ENCODE assay signal across 31 cellular contexts in the genomic region with DNA sequence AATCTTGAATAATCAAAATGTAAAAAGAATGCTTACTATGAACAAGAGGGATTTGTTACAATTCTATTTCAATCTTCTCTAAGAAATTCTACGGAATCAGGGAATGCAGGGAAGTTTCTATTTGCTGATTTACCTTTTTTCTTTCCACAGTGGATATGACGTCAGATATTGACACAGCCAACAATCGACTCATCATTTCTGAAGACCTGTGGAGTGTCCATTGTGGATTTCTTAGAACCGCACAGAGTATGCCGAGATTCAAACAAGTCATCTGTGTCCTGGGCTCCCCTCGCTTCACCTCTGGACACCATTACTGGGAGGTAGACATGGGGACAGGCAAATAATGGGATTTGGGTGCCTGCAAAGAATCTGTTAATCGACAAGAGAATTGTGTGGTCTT. TPM values are rescaled to one million over a fixed set of nuclear protein-coding genes. Genes with fewer than 3 reads are reported as not detected.
"Had no signal": no experiment of that assay in that cellular context is flagged by ENCODE, and none has a peak within 500 bp of the region (broad histone marks: within the 10 kb centered on the region; RNA-seq: fewer than 3 reads in every experiment).

No MANE protein-coding gene starts in this region.

- H3K9me3 ChIP-seq: Peyer's patch, SJSA1, SK-N-SH had no signal

- DNase-seq: activated CD4-positive, alpha-beta T cell treated with anti-CD3 and anti-CD28 coated beads, Interleukin-2, amount 10 ng/mL, durations not matched to agents 24 days and 14 days; activated CD4-positive, alpha-beta T cell treated with anti-CD3 and anti-CD28 coated beads, Interleukin-2, amount 50 U/mL, for 48 hours; activated CD8-positive, alpha-beta T cell treated with anti-CD3 and anti-CD28 coated beads, Interleukin-2, amount 10 ng/mL, durations not matched to agents 7 days and 5 days; activated gamma-delta T cell treated with Interleukin-2 at 50 U/mL for 16 hours; activated naive CD4-positive, alpha-beta T cell treated with anti-CD3 and anti-CD28 coated beads for 36 hours; activated T-cell treated with anti-CD3 and anti-CD28 coated beads, Interleukin-2, amount 50 U/mL, for 24 hours; anterior cingulate cortex; central memory CD4-positive, alpha-beta T cell; NCI-H1092 treated with DMSO at 0.1 percent for 48 hours; NCI-H1417; NCI-H1694 treated with DMSO at 0.1 percent for 48 hours; NCI-H2029; NCI-H345; NCI-H524 treated with DMSO at 0.1 percent for 48 hours; NCI-H774; PC-3; Peyer's patch; RPMI8226; SHP77 treated with DMSO at 0.1 percent for 48 hours; SK-N-SH had no signal

- H3K4me3 Mint-ChIP-seq: activated CD4-positive, alpha-beta T cell treated with anti-CD3 and anti-CD28 coated beads, Interleukin-2, amount 10 ng/mL, durations not matched to agents 24 days and 14 days; activated CD8-positive, alpha-beta T cell treated with anti-CD3 and anti-CD28 coated beads, Interleukin-2, amount 10 ng/mL, durations not matched to agents 7 days and 5 days; activated naive CD4-positive, alpha-beta T cell treated with anti-CD3 and anti-CD28 coated beads for 36 hours; activated T-cell treated with anti-CD3 and anti-CD28 coated beads, Interleukin-2, amount 50 U/mL, for 24 hours; activated T-helper 1 cell treated with anti-CD3 and anti-CD28 coated beads, Interleukin-12 subunit alpha, Interleukin-12 subunit beta, Interleukin-2, Interleukin-4 antibody, amounts not matched to agents 30 ng/mL and 10 ng/mL and 1 ng/mL, durations not matched to agents 14 hours and 24 hours and 36 hours; brain; T-helper 1 cell treated with Interleukin-12 subunit alpha and Interleukin-12 subunit beta and Interleukin-4 antibody, amounts not matched to agents 30 μg/mL and 1 μg/mL, for 36 hours; T-helper 2 cell treated with Interferon-gamma antibody and Interleukin-4, amounts not matched to agents 5 μg/mL and 100 μg/mL, for 36 hours had no signal

- ATAC-seq: activated CD8-positive, alpha-beta T cell treated with anti-CD3 and anti-CD28 coated beads, Interleukin-2, amount 10 ng/mL, durations not matched to agents 7 days and 5 days; activated naive CD4-positive, alpha-beta T cell treated with anti-CD3 and anti-CD28 coated beads, Interleukin-2, amount 50 U/mL, for 72 hours; PC-3 had no signal

- H3K4me3 ChIP-seq: Peyer's patch, SJSA1 had no signal

- H3K27ac Mint-ChIP-seq: activated CD4-positive, alpha-beta T cell treated with anti-CD3 and anti-CD28 coated beads, Interleukin-2, amount 10 ng/mL, durations not matched to agents 24 days and 14 days; activated CD8-positive, alpha-beta T cell treated with anti-CD3 and anti-CD28 coated beads, Interleukin-2, amount 10 ng/mL, durations not matched to agents 7 days and 5 days; activated naive CD4-positive, alpha-beta T cell treated with anti-CD3 and anti-CD28 coated beads for 36 hours; activated naive CD4-positive, alpha-beta T cell treated with anti-CD3 and anti-CD28 coated beads, Interleukin-2, amount 50 U/mL, for 72 hours; activated T-cell treated with anti-CD3 and anti-CD28 coated beads, Interleukin-2, amount 50 U/mL, for 24 hours; activated T-helper 1 cell treated with anti-CD3 and anti-CD28 coated beads, Interleukin-12 subunit alpha, Interleukin-12 subunit beta, Interleukin-2, Interleukin-4 antibody, amounts not matched to agents 30 ng/mL and 10 ng/mL and 1 ng/mL, durations not matched to agents 14 hours and 24 hours and 36 hours; brain; T-helper 1 cell treated with Interleukin-12 subunit alpha and Interleukin-12 subunit beta and Interleukin-4 antibody, amounts not matched to agents 30 μg/mL and 1 μg/mL, for 36 hours; T-helper 2 cell treated with Interferon-gamma antibody and Interleukin-4, amounts not matched to agents 5 μg/mL and 100 μg/mL, for 36 hours had no signal

- H3K36me3 ChIP-seq: Peyer's patch, SJSA1 had no signal

- H3K27ac ChIP-seq: Peyer's patch, SJSA1 had no signal

- H3K27me3 ChIP-seq: Peyer's patch had no signal

- H3K9me3 Mint-ChIP-seq: activated CD4-positive, alpha-beta T cell treated with anti-CD3 and anti-CD28 coated beads, Interleukin-2, amount 10 ng/mL, durations not matched to agents 24 days and 14 days; activated naive CD4-positive, alpha-beta T cell treated with anti-CD3 and anti-CD28 coated beads for 36 hours; activated naive CD4-positive, alpha-beta T cell treated with anti-CD3 and anti-CD28 coated beads, Interleukin-2, amount 50 U/mL, for 72 hours; activated T-cell treated with anti-CD3 and anti-CD28 coated beads, Interleukin-2, amount 50 U/mL, for 24 hours; activated T-helper 1 cell treated with anti-CD3 and anti-CD28 coated beads, Interleukin-12 subunit alpha, Interleukin-12 subunit beta, Interleukin-2, Interleukin-4 antibody, amounts not matched to agents 30 ng/mL and 10 ng/mL and 1 ng/mL, durations not matched to agents 14 hours and 24 hours and 36 hours; brain; T-helper 1 cell treated with Interleukin-12 subunit alpha and Interleukin-12 subunit beta and Interleukin-4 antibody, amounts not matched to agents 30 μg/mL and 1 μg/mL, for 36 hours; T-helper 2 cell treated with Interferon-gamma antibody and Interleukin-4, amounts not matched to agents 5 μg/mL and 100 μg/mL, for 36 hours had no signal

- H3K36me3 Mint-ChIP-seq: activated naive CD4-positive, alpha-beta T cell treated with anti-CD3 and anti-CD28 coated beads, Interleukin-2, amount 50 U/mL, for 72 hours; brain had no signal

- FAIRE-seq: colon, TTC549 had no signal

- H3K4me1 Mint-ChIP-seq: activated CD4-positive, alpha-beta T cell treated with anti-CD3 and anti-CD28 coated beads, Interleukin-2, amount 10 ng/mL, durations not matched to agents 24 days and 14 days; brain had no signal

- H3K4me1 ChIP-seq: Peyer's patch, SJSA1 had no signal

RNA-seq across cellular contexts. Expression of a gene that starts 4.1 kb away (rescaled TPM):
- total RNA-seq: activated CD4-positive, alpha-beta T cell treated with anti-CD3 and anti-CD28 coated beads, Interleukin-2, amount 10 ng/mL, durations not matched to agents 24 days and 14 days; activated CD8-positive, alpha-beta T cell treated with anti-CD3 and anti-CD28 coated beads, Interleukin-2, amount 10 ng/mL, durations not matched to agents 7 days and 5 days; activated naive CD4-positive, alpha-beta T cell treated with anti-CD3 and anti-CD28 coated beads for 36 hours; activated naive CD4-positive, alpha-beta T cell treated with anti-CD3 and anti-CD28 coated beads, Interleukin-2, amount 50 U/mL, for 72 hours; activated T-helper 1 cell treated with anti-CD3 and anti-CD28 coated beads, Interleukin-12 subunit alpha, Interleukin-12 subunit beta, Interleukin-2, Interleukin-4 antibody, amounts not matched to agents 30 ng/mL and 10 ng/mL and 1 ng/mL, durations not matched to agents 14 hours and 24 hours and 36 hours; cerebellum; M059J; NCI-H460; PC-3; Peyer's patch; SJSA1 had no signal

RNA-seq across cellular contexts. Expression of a gene that starts 45.7 kb away (rescaled TPM):
- total RNA-seq: M059J, PC-3, SJSA1 had no signal
